ENCODE assay signal across 11 cellular contexts in the genomic region with DNA sequence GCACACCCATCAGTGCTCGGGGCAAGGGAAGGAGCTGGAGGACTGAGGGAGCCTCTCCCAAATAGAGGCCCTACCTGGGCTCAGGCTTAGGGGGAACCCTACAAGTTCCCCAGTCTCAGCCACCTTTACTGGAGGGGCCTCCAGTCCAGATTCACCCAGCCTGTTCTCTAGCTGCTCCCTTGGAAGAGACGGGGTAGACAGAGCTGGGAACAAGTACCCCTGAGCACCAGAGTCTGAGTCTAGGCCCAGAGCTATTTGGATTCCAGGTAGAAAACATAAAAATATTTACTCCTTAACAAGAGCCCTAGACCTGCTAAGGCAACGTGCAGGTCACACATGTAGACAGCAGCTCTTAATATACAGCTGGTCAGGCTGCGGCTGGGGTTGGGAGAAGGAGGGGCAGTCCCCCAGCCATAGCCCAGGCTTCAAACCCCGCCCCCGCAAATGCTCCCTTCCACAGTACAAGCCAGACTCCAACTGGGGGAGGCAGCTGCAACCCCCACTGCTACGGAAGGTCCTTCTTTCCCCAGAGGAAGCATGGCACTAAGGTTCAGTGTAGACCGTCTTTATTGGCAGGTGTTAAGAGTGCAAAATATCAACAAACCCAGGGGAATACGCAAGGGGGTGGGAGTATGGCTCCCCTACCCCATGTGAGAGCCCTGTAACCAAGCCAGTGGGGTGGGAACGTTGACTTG. TPM values are rescaled to one million over a fixed set of nuclear protein-coding genes. Genes with fewer than 3 reads are reported as not detected.
DNase-seq lines count a peak whose midpoint lies in the region; ATAC-seq and TF ChIP-seq lines count a peak whose summit lies in the region.
"Had no signal": no experiment of that assay in that cellular context is flagged by ENCODE, and none has a peak within 500 bp of the region (broad histone marks: within the 10 kb centered on the region; RNA-seq: fewer than 3 reads in every experiment).

No MANE protein-coding gene starts in this region.

- intact Hi-C loops in mammary epithelial cell (cut with micrococcal nuclease), result no loop called here
- intact Hi-C loops in upper lobe of right lung (cut with DNase I), result no loop called here

- peaks cover 13% of the 10 kb centered on the region for H3K27me3 Mint-ChIP-seq in activated CD8-positive, alpha-beta T cell treated with anti-CD3 and anti-CD28 coated beads, Interleukin-2, amount 10 ng/mL, durations not matched to agents 7 days and 5 days (ENCODE audit: low read depth)

- peaks cover 32% of the 10 kb centered on the region for H3K79me2 ChIP-seq in mammary epithelial cell (ENCODE audit: insufficient read depth, low read length)

- H3K9me3 ChIP-seq in mammary epithelial cell (replicated peaks; ENCODE audit: insufficient read depth, low read length) (no peaks in the 10 kb centered on the region), upper lobe of right lung (no peaks in the 10 kb centered on the region)
- H3K9me3 ChIP-seq: adrenal gland had no signal

- no peak overlapping the region for H3K4me3 ChIP-seq in mammary epithelial cell (replicated peaks in 1 of 3; ENCODE audit: insufficient read depth in 1 of 3, low read depth in 2 of 3, low read length in 3 of 3)
- H3K4me3 ChIP-seq in upper lobe of right lung, result no peak overlapping the region
- H3K4me3 ChIP-seq: adrenal gland had no signal

- H3K4me2 ChIP-seq in mammary epithelial cell (ENCODE audit: insufficient read depth, low read depth, low read length), result no peak overlapping the region

- CTCF ChIA-PET in mammary epithelial cell (lab: Charles Lee; ENCODE audit: low non-redundant PET), result interaction anchor here (0.6 kb wide), 1 partner anchor 374 kb away, joined by 7 read pairs; no protein-coding TSS in a partner anchor
- CTCF ChIA-PET in activated CD8-positive, alpha-beta T cell treated with anti-CD3 and anti-CD28 coated beads, Interleukin-2, amount 10 ng/mL, durations not matched to agents 7 days and 5 days (lab: Charles Lee), result no interaction called here

- peak overlapping the region; percentile 42 for H3K27ac ChIP-seq in mammary epithelial cell (ENCODE audit: insufficient read depth, low read depth, low read length)
- peak overlapping the region; percentile 58 for H3K27ac ChIP-seq in upper lobe of right lung
- H3K27ac ChIP-seq: adrenal gland had no signal

- no peak overlapping the region for H3K4me3 Mint-ChIP-seq in activated CD8-positive, alpha-beta T cell treated with anti-CD3 and anti-CD28 coated beads, Interleukin-2, amount 10 ng/mL, durations not matched to agents 7 days and 5 days
- H3K4me3 Mint-ChIP-seq: naive thymus-derived CD8-positive, alpha-beta T cell had no signal

- ATAC-seq in upper lobe of right lung, result peak; percentile 20
- ATAC-seq in activated CD8-positive, alpha-beta T cell treated with anti-CD3 and anti-CD28 coated beads, Interleukin-2, amount 10 ng/mL, durations not matched to agents 7 days and 5 days, result no peak
- ATAC-seq: naive thymus-derived CD8-positive, alpha-beta T cell had no signal

- H3K9ac ChIP-seq in mammary epithelial cell (ENCODE audit: insufficient read depth, low read length), result peak overlapping the region; percentile 7

- H3K4me1 Mint-ChIP-seq in activated CD8-positive, alpha-beta T cell treated with anti-CD3 and anti-CD28 coated beads, Interleukin-2, amount 10 ng/mL, durations not matched to agents 7 days and 5 days (ENCODE audit: low read depth), result no peaks in the 10 kb centered on the region

- 18% methylated on average over 10 of the region's 10 CpGs for WGBS in mammary epithelial cell (ENCODE audit: low coverage, missing lambda C conversion rate)

- peaks cover 15% of the 10 kb centered on the region for H3K36me3 ChIP-seq in mammary epithelial cell (ENCODE audit: insufficient read depth, low read length)
- peaks cover 11% of the 10 kb centered on the region for H3K36me3 ChIP-seq in upper lobe of right lung
- H3K36me3 ChIP-seq: adrenal gland had no signal

- H3K27me3 ChIP-seq in mammary epithelial cell (ENCODE audit: insufficient read depth, low read length) (no peaks in the 10 kb centered on the region), upper lobe of right lung (no peaks in the 10 kb centered on the region)
- H3K27me3 ChIP-seq: adrenal gland had no signal

- H3K36me3 Mint-ChIP-seq in activated CD8-positive, alpha-beta T cell treated with anti-CD3 and anti-CD28 coated beads, Interleukin-2, amount 10 ng/mL, durations not matched to agents 7 days and 5 days (ENCODE audit: low read depth), result no peaks in the 10 kb centered on the region
- H3K36me3 Mint-ChIP-seq: naive thymus-derived CD8-positive, alpha-beta T cell had no signal

- no peak overlapping the region for H3K27ac Mint-ChIP-seq in activated CD8-positive, alpha-beta T cell treated with anti-CD3 and anti-CD28 coated beads, Interleukin-2, amount 10 ng/mL, durations not matched to agents 7 days and 5 days
- H3K27ac Mint-ChIP-seq: naive thymus-derived CD8-positive, alpha-beta T cell had no signal

- POLR2A ChIA-PET in activated CD8-positive, alpha-beta T cell treated with anti-CD3 and anti-CD28 coated beads, Interleukin-2, amount 10 ng/mL, durations not matched to agents 7 days and 5 days (lab: Charles Lee), result no interaction called here

- H3K4me1 ChIP-seq in mammary epithelial cell (ENCODE audit: insufficient read depth, low read length) (peaks cover 89% of the 10 kb centered on the region), upper lobe of right lung (peaks cover 53% of the 10 kb centered on the region)

- H3K9me3 Mint-ChIP-seq in activated CD8-positive, alpha-beta T cell treated with anti-CD3 and anti-CD28 coated beads, Interleukin-2, amount 10 ng/mL, durations not matched to agents 7 days and 5 days (ENCODE audit: insufficient read depth), result no peaks in the 10 kb centered on the region
- H3K9me3 Mint-ChIP-seq: naive thymus-derived CD8-positive, alpha-beta T cell had no signal

- no peak for TF ChIP-seq CTCF in mammary epithelial cell (conservative IDR thresholded peaks at IDR 0.05 in 1 of 2, IDR thresholded peaks at IDR 0.05 in 1 of 2; ENCODE audit: extremely low read depth in 1 of 2, insufficient read depth in 1 of 2, low read depth in 1 of 2, low read length in 2 of 2)
- no peak for TF ChIP-seq CTCF in upper lobe of right lung (IDR thresholded peaks at IDR 0.05)

- DNase-seq in NCI-H524 (lab: John Stamatoyannopoulos, UW) (peak; percentile 51 to 75), NCI-H524 treated with DMSO at 0.1 percent for 48 hours (lab: John Stamatoyannopoulos, UW) (no peak), mammary epithelial cell (no peak), left kidney (ENCODE audit: low read depth, low spot score) (peak; percentile 89), upper lobe of right lung (peak; percentile 76), NCI-H774 (lab: John Stamatoyannopoulos, UW) (no peak), DMS79 treated with DMSO at 0.1 percent for 48 hours (lab: John Stamatoyannopoulos, UW) (no peak)
- DNase-seq in activated CD8-positive, alpha-beta T cell treated with anti-CD3 and anti-CD28 coated beads, Interleukin-2, amount 10 ng/mL, durations not matched to agents 7 days and 5 days, result no peak
- DNase-seq: adrenal gland; Kasumi-1; naive thymus-derived CD8-positive, alpha-beta T cell had no signal

- dilution Hi-C loops in mammary epithelial cell (cut with HindIII; ENCODE audit: low sequenced_read_pairs), result no loop called here

- H2AFZ ChIP-seq in mammary epithelial cell (ENCODE audit: low read depth, low read length), result no peak overlapping the region

- BruUV-seq in mammary epithelial cell (replicated peaks; lab: Mats Ljungman, UMichigan), result no TSS peak

- H4K20me1 ChIP-seq in mammary epithelial cell (ENCODE audit: insufficient read depth, low read length), result no peaks in the 10 kb centered on the region

- in situ Hi-C loops in mammary epithelial cell (cut with MboI; ENCODE audit: low sequenced_read_pairs in 2 of 2), result no loop called here

RNA-seq across cellular contexts. Expression of gene TENT5B, which starts 8.0 kb away (rescaled TPM):
- total RNA-seq in mammary epithelial cell (10 to 100 TPM; 23.4 to 50.7 TPM), upper lobe of right lung (29.1 TPM)
- 21.8 TPM for polyA plus RNA-seq in mammary epithelial cell
- 24.1 TPM for polyA minus RNA-seq in mammary epithelial cell
- not detected for total RNA-seq in activated CD8-positive, alpha-beta T cell treated with anti-CD3 and anti-CD28 coated beads, Interleukin-2, amount 10 ng/mL, durations not matched to agents 7 days and 5 days
- total RNA-seq: naive thymus-derived CD8-positive, alpha-beta T cell had no signal
- polyA plus RNA-seq: naive thymus-derived CD8-positive, alpha-beta T cell had no signal

RNA-seq across cellular contexts. Expression of gene TRNP1, which starts 11.1 kb away (rescaled TPM):
- total RNA-seq in mammary epithelial cell (100 to 1,000 TPM in 1 of 2 donors, 10 to 100 TPM in 1; 99.0 to 142 TPM), upper lobe of right lung (16.2 TPM)
- polyA plus RNA-seq in mammary epithelial cell, result 196 TPM
- polyA minus RNA-seq in mammary epithelial cell, result 75.9 TPM
- total RNA-seq in activated CD8-positive, alpha-beta T cell treated with anti-CD3 and anti-CD28 coated beads, Interleukin-2, amount 10 ng/mL, durations not matched to agents 7 days and 5 days, result not detected
- total RNA-seq: naive thymus-derived CD8-positive, alpha-beta T cell had no signal
- polyA plus RNA-seq: naive thymus-derived CD8-positive, alpha-beta T cell had no signal

RNA-seq across cellular contexts. Expression of gene KDF1, which starts 44.4 kb away (rescaled TPM):
- total RNA-seq in mammary epithelial cell (10 to 100 TPM; 15.2 to 24.7 TPM), upper lobe of right lung (10.5 TPM)
- 26.4 TPM for polyA plus RNA-seq in mammary epithelial cell
- 25.0 TPM for polyA minus RNA-seq in mammary epithelial cell
- not detected for total RNA-seq in activated CD8-positive, alpha-beta T cell treated with anti-CD3 and anti-CD28 coated beads, Interleukin-2, amount 10 ng/mL, durations not matched to agents 7 days and 5 days

Comparison
In these comparisons a context has a peak if more than half of its experiments do, and no peak if none do; other contexts are left out.
1. DNase-seq: peak in NCI-H524 (2 of 2), left kidney (single experiment) and upper lobe of right lung (single experiment); none in NCI-H524 treated with DMSO at 0.1 percent for 48 hours (single experiment), mammary epithelial cell (single experiment), NCI-H774 (single experiment), DMS79 treated with DMSO at 0.1 percent for 48 hours (single experiment) and activated CD8-positive, alpha-beta T cell treated with anti-CD3 and anti-CD28 coated beads, Interleukin-2, amount 10 ng/mL, durations not matched to agents 7 days and 5 days (single experiment).
2. RNA of gene TENT5B, which starts 8.0 kb away (total RNA-seq): 23.4 to 50.7 TPM in mammary epithelial cell and 29.1 TPM in upper lobe of right lung (single experiment); not detected in activated CD8-positive, alpha-beta T cell treated with anti-CD3 and anti-CD28 coated beads, Interleukin-2, amount 10 ng/mL, durations not matched to agents 7 days and 5 days; every median in the first group is over 10 times any median in the second.
3. RNA of gene TRNP1, which starts 11.1 kb away (total RNA-seq): 99.0 to 142 TPM in mammary epithelial cell and 16.2 TPM in upper lobe of right lung (single experiment); not detected in activated CD8-positive, alpha-beta T cell treated with anti-CD3 and anti-CD28 coated beads, Interleukin-2, amount 10 ng/mL, durations not matched to agents 7 days and 5 days; every median in the first group is over 10 times any median in the second.
4. RNA of gene KDF1, which starts 44.4 kb away (total RNA-seq): 15.2 to 24.7 TPM in mammary epithelial cell and 10.5 TPM in upper lobe of right lung (single experiment); not detected in activated CD8-positive, alpha-beta T cell treated with anti-CD3 and anti-CD28 coated beads, Interleukin-2, amount 10 ng/mL, durations not matched to agents 7 days and 5 days; every median in the first group is over 10 times any median in the second.